ENCODE assay signal across 23 cellular contexts in the genomic region with DNA sequence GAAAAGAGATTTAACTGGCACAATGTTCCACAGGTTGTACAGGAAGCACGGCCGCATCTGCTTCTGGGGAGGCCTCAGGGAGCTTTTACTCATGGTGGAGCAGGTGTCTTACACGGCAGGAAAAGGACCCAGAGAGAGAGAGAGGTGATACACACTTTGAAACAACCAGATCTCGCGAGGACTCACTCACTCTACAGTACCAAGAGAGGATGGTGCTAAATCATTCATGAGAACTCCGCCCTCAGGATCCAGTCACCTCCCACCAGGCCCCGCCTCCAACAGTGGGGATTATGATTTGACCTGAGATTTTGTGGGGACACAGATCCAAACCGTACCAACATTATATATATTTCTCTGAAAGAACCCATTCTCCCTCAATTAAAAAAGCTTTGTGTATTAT.
DNase-seq lines count a peak whose midpoint lies in the region; ATAC-seq and TF ChIP-seq lines count a peak whose summit lies in the region.
"Had no signal": no experiment of that assay in that cellular context is flagged by ENCODE, and none has a peak within 500 bp of the region (broad histone marks: within the 10 kb centered on the region; RNA-seq: fewer than 3 reads in every experiment).

No MANE protein-coding gene starts in this region.

- CTCF ChIA-PET in WTC11 (lab: Charles Lee), result interaction anchor here (0.7 kb wide), 1 partner anchor 113 kb away, joined by 5 read pairs; no protein-coding TSS in a partner anchor

- H3K36me3 Mint-ChIP-seq in WTC11, result no peaks in the 10 kb centered on the region
- H3K36me3 Mint-ChIP-seq: activated naive CD4-positive, alpha-beta T cell treated with anti-CD3 and anti-CD28 coated beads, Interleukin-2, amount 50 U/mL, for 24 hours; immature natural killer cell; naive B cell had no signal

- no peak overlapping the region for H3K27ac Mint-ChIP-seq in WTC11
- H3K27ac Mint-ChIP-seq: activated naive CD4-positive, alpha-beta T cell treated with anti-CD3 and anti-CD28 coated beads, Interleukin-2, amount 50 U/mL, for 24 hours; CD4-positive, alpha-beta T cell; immature natural killer cell had no signal

- TF ChIP-seq CTCF in WTC11 (IDR thresholded peaks at IDR 0.05), result no peak

- H3K4me1 Mint-ChIP-seq in WTC11, result peaks cover 18% of the 10 kb centered on the region
- H3K4me1 Mint-ChIP-seq: immature natural killer cell had no signal

- ATAC-seq in WTC11, result peak; percentile 54
- ATAC-seq in stimulated activated naive CD8-positive, alpha-beta T cell treated with anti-CD3 and anti-CD28 coated beads, Interleukin-15, Interleukin-2, amounts not matched to agents 100 U/mL and 50 U/mL, for 24 hours, result no peak
- ATAC-seq: esophagus mucosa, left lung, psoas muscle had no signal

- peaks cover 8% of the 10 kb centered on the region for H3K9me3 Mint-ChIP-seq in WTC11
- H3K9me3 Mint-ChIP-seq: activated naive CD4-positive, alpha-beta T cell treated with anti-CD3 and anti-CD28 coated beads, Interleukin-2, amount 50 U/mL, for 24 hours; CD4-positive, alpha-beta T cell; immature natural killer cell had no signal

- no peaks in the 10 kb centered on the region for H3K27me3 Mint-ChIP-seq in WTC11 (ENCODE audit: low read depth)
- H3K27me3 Mint-ChIP-seq: activated naive CD4-positive, alpha-beta T cell treated with anti-CD3 and anti-CD28 coated beads, Interleukin-2, amount 50 U/mL, for 24 hours; CD4-positive, alpha-beta T cell had no signal

- DNase-seq in stimulated activated CD4-positive, alpha-beta T cell treated with anti-CD3 and anti-CD28 coated beads, Interleukin-1b, Interleukin-23, amount 100 ng/mL, for 48 hours, result peak; percentile 11
- DNase-seq in stimulated activated CD4-positive, alpha-beta T cell treated with anti-CD3 and anti-CD28 coated beads, Interleukin-4, amount 100 ng/mL, for 24 hours, result no peak
- DNase-seq in NAMALWA (ENCODE audit: low spot score) (peak; percentile 6), WTC11 (ENCODE audit: low spot score) (no peak), RKO (ENCODE audit: low spot score) (no peak), kidney tubule cell (ENCODE audit: low spot score) (no peak)
- DNase-seq in stimulated activated naive CD8-positive, alpha-beta T cell treated with anti-CD3 and anti-CD28 coated beads, Interleukin-15, Interleukin-2, amounts not matched to agents 100 U/mL and 50 U/mL, for 24 hours, result no peak
- DNase-seq: CD4-positive, alpha-beta T cell; cortex of kidney; hippocampal formation; immature natural killer cell; naive B cell; NCI-H1694; NCI-H2171 treated with DMSO at 0.1 percent for 48 hours; NCI-H526 treated with DMSO at 0.1 percent for 48 hours; nucleus accumbens; psoas muscle; stimulated activated naive CD4-positive, alpha-beta T cell treated with Interleukin-2 at 50 U/mL for 16 hours; T1000; tibial artery had no signal

- no peak overlapping the region for H3K4me3 Mint-ChIP-seq in WTC11
- H3K4me3 Mint-ChIP-seq: activated naive CD4-positive, alpha-beta T cell treated with anti-CD3 and anti-CD28 coated beads, Interleukin-2, amount 50 U/mL, for 24 hours; CD4-positive, alpha-beta T cell; immature natural killer cell; naive B cell had no signal

- POLR2A ChIA-PET in WTC11 (lab: Charles Lee), result no interaction called here

TF ChIP-seq in WTC11, 78 proteins besides CTCF, POLR2A, EP300 and RAD21 (continues in another document):
- TF ChIP-seq ZSCAN18 (CRISPR knock-in tag; IDR thresholded peaks at IDR 0.05) (no peak), FOXP4 (CRISPR knock-in tag; IDR thresholded peaks at IDR 0.05) (no peak), ZNF671 (CRISPR knock-in tag; IDR thresholded peaks at IDR 0.05) (no peak), ZNF281 (CRISPR knock-in tag; IDR thresholded peaks at IDR 0.05) (no peak), ESRRA (CRISPR knock-in tag; IDR thresholded peaks at IDR 0.05; ENCODE audit: borderline replicate concordance) (no peak), HMGXB4 (CRISPR knock-in tag; IDR thresholded peaks at IDR 0.05) (no peak), CREM (CRISPR knock-in tag; IDR thresholded peaks at IDR 0.05) (no peak), FOXJ3 (CRISPR knock-in tag; IDR thresholded peaks at IDR 0.05; ENCODE audit: borderline replicate concordance) (no peak)
- TF ChIP-seq, protein P1, sequence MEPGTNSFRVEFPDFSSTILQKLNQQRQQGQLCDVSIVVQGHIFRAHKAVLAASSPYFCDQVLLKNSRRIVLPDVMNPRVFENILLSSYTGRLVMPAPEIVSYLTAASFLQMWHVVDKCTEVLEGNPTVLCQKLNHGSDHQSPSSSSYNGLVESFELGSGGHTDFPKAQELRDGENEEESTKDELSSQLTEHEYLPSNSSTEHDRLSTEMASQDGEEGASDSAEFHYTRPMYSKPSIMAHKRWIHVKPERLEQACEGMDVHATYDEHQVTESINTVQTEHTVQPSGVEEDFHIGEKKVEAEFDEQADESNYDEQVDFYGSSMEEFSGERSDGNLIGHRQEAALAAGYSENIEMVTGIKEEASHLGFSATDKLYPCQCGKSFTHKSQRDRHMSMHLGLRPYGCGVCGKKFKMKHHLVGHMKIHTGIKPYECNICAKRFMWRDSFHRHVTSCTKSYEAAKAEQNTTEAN (CRISPR knock-in tag; IDR thresholded peaks at IDR 0.05), result no peak

Comparison
In these comparisons a context has a peak if more than half of its experiments do, and no peak if none do; other contexts are left out.
1. DNase-seq: peak in stimulated activated CD4-positive, alpha-beta T cell treated with anti-CD3 and anti-CD28 coated beads, Interleukin-1b, Interleukin-23, amount 100 ng/mL, for 48 hours (single experiment) and NAMALWA (single experiment); none in stimulated activated CD4-positive, alpha-beta T cell treated with anti-CD3 and anti-CD28 coated beads, Interleukin-4, amount 100 ng/mL, for 24 hours (single experiment), WTC11 (single experiment), stimulated activated naive CD8-positive, alpha-beta T cell treated with anti-CD3 and anti-CD28 coated beads, Interleukin-15, Interleukin-2, amounts not matched to agents 100 U/mL and 50 U/mL, for 24 hours (single experiment), RKO (single experiment) and kidney tubule cell (single experiment).